In the genomic region with DNA sequence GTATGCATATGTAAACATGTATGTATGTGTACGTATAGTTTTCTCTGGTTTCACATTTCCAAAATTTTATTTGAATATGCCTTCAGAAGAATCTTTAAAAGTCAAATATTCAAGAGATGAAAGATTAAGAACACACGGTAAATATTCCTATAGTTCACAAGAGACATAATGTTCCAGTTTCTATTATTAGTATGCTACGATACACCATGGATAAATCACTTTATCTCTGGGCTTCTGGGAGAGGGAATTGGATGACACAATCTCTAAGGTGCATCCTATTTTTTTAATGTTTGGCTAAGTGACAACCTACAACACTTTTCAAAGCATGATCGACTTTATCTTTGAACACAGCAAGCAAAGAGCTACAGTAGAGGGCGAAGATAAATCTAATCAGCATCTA, we compare ENCODE assay signal across 19 cellular contexts. TPM values are rescaled to one million over a fixed set of nuclear protein-coding genes. Genes with fewer than 3 reads are reported as not detected.
A peak's percentile ranks its signal among the peaks of the same experiment; 100 is the strongest.
DNase-seq lines count a peak whose midpoint lies in the region; ATAC-seq, FAIRE-seq and TF ChIP-seq lines count a peak whose summit lies in the region.
"Had no signal": no experiment of that assay in that cellular context is flagged by ENCODE, and none has a peak within 500 bp of the region (broad histone marks: within the 10 kb centered on the region; RNA-seq: fewer than 3 reads in every experiment).

No MANE protein-coding gene starts in this region.

- H3K36me3 ChIP-seq in mammary epithelial cell (ENCODE audit: insufficient read depth, low read length) (peaks cover 5% of the 10 kb centered on the region), psoas muscle (ENCODE audit: insufficient read depth in 1 of 2, low read depth in 1 of 2) (peaks cover 2 to 9% of the 10 kb centered on the region in 2 donors), A673 (ENCODE audit: insufficient read depth, low read length, poor library complexity, severe bottlenecking) (peaks cover 4% of the 10 kb centered on the region)

- POLR2A ChIA-PET in A673 (lab: Charles Lee; ENCODE audit: low non-redundant PET), result no interaction called here

- 98% methylated on average over 5 of the region's 5 CpGs for WGBS in mammary epithelial cell (ENCODE audit: low coverage, missing lambda C conversion rate)
- WGBS in psoas muscle, 3 donors, result 58 to 73% (median 64%) methylated on average over 5 of the region's 5 CpGs

- ATAC-seq in psoas muscle, result peak in 3 of 4 donors; percentile 50 to 76 (median 70)

- H4K20me1 ChIP-seq in mammary epithelial cell (ENCODE audit: insufficient read depth, low read length), result peaks cover 10% of the 10 kb centered on the region

- intact Hi-C loops in mammary epithelial cell (cut with micrococcal nuclease) (no loop called here), psoas muscle (cut with DNase I) (no loop called here), A673 (cut with micrococcal nuclease; ENCODE audit: unreplicated experiment) (no loop called here)

- H3K27me3 ChIP-seq in mammary epithelial cell (ENCODE audit: insufficient read depth, low read length), result no peaks in the 10 kb centered on the region
- H3K27me3 ChIP-seq in psoas muscle (ENCODE audit: insufficient read depth in 3 of 3, low read length in 2 of 3), result no peaks in the 10 kb centered on the region
- no peaks in the 10 kb centered on the region for H3K27me3 ChIP-seq in A673 (replicated peaks; ENCODE audit: insufficient read depth, low read depth, low read length, poor library complexity)
- H3K27me3 ChIP-seq: BLaER1 treated with 17β-estradiol and CSF1 and Interleukin-3, amounts not matched to agents 10 nM and 100 nM had no signal

- TF ChIP-seq CTCF in LNCaP clone FGC (IDR thresholded peaks at IDR 0.05; ENCODE audit: control insufficient read depth, extremely low read depth, insufficient read depth) (no peak), mammary epithelial cell (conservative IDR thresholded peaks at IDR 0.05 in 1 of 2, IDR thresholded peaks at IDR 0.05 in 1 of 2; ENCODE audit: extremely low read depth in 1 of 2, insufficient read depth in 1 of 2, low read depth in 1 of 2, low read length in 2 of 2) (no peak), psoas muscle (IDR thresholded peaks at IDR 0.05) (no peak), coronary artery (IDR thresholded peaks at IDR 0.05) (no peak), A673 (conservative IDR thresholded peaks at IDR 0.05; ENCODE audit: low read depth, low read length) (no peak)

- no peak overlapping the region for H3K9ac ChIP-seq in mammary epithelial cell (ENCODE audit: insufficient read depth, low read length)
- H3K9ac ChIP-seq: BLaER1 treated with 17β-estradiol and CSF1 and Interleukin-3, amounts not matched to agents 10 nM and 100 nM had no signal

- in situ Hi-C loops in mammary epithelial cell (cut with MboI; ENCODE audit: low sequenced_read_pairs in 2 of 2), result no loop called here

- DNase-seq in GM19239 (ENCODE audit: insufficient read length, low spot score), result no peak
- DNase-seq in LNCaP clone FGC (ENCODE audit: low read depth), result no peak
- DNase-seq in mammary epithelial cell, result no peak
- no peak for DNase-seq in psoas muscle
- DNase-seq in coronary artery (ENCODE audit: low spot score), result no peak
- DNase-seq in A673 (ENCODE audit: low spot score), result no peak
- no peak for DNase-seq in activated gamma-delta T cell (lab: John Stamatoyannopoulos, UW)
- DNase-seq: CD4-positive, alpha-beta T cell; DMS153; DMS79 treated with DMSO at 0.1 percent for 48 hours; EL; GOT3; HFFc6 had no signal

- H3K4me3 ChIP-seq in LNCaP clone FGC (ENCODE audit: low read depth, low read length) (peak overlapping the region; percentile 10; the same call in 1 of the 2 replicates), mammary epithelial cell (replicated peaks in 1 of 3; ENCODE audit: insufficient read depth in 1 of 3, low read depth in 2 of 3, low read length in 3 of 3) (no peak overlapping the region), psoas muscle (no peak overlapping the region), coronary artery (no peak overlapping the region), A673 (ENCODE audit: low read depth, low read length, poor library complexity, severe bottlenecking) (no peak overlapping the region)
- H3K4me3 ChIP-seq: BLaER1 treated with 17β-estradiol and CSF1 and Interleukin-3, amounts not matched to agents 10 nM and 100 nM; HAP-1 had no signal

- H3K4me2 ChIP-seq in mammary epithelial cell (ENCODE audit: insufficient read depth, low read depth, low read length), result no peak overlapping the region
- H3K4me2 ChIP-seq: BLaER1 treated with 17β-estradiol and CSF1 and Interleukin-3, amounts not matched to agents 10 nM and 100 nM had no signal

- no peak overlapping the region for H2AFZ ChIP-seq in mammary epithelial cell (ENCODE audit: low read depth, low read length)

- dilution Hi-C loops in mammary epithelial cell (cut with HindIII; ENCODE audit: low sequenced_read_pairs), result no loop called here

- H3K79me2 ChIP-seq in mammary epithelial cell (ENCODE audit: insufficient read depth, low read length), result peaks cover 100% of the 10 kb centered on the region

- peak; percentile 70 for FAIRE-seq in GM19239 (lab: Jason Lieb, UNC)
- FAIRE-seq: D721Med, G401.6, GM12891, HTR-8/SVneo had no signal

- BruUV-seq in mammary epithelial cell (replicated peaks; lab: Mats Ljungman, UMichigan) (TSS peak; percentile 1), A673 (replicated peaks; lab: Mats Ljungman, UMichigan) (no TSS peak)

- H3K4me1 ChIP-seq in mammary epithelial cell (ENCODE audit: insufficient read depth, low read length) (peaks cover 6% of the 10 kb centered on the region), psoas muscle (peaks cover 44% of the 10 kb centered on the region), A673 (ENCODE audit: insufficient read depth, low read length, poor library complexity, severe bottlenecking) (no peaks in the 10 kb centered on the region)

- H3K9me3 ChIP-seq in mammary epithelial cell (replicated peaks; ENCODE audit: insufficient read depth, low read length) (no peaks in the 10 kb centered on the region), psoas muscle (no peaks in the 10 kb centered on the region), A673 (ENCODE audit: low read depth, low read length, poor library complexity, severe bottlenecking) (no peaks in the 10 kb centered on the region)
- H3K9me3 ChIP-seq: HAP-1 had no signal

- CTCF ChIA-PET in mammary epithelial cell (lab: Charles Lee; ENCODE audit: low non-redundant PET), result no interaction called here
- CTCF ChIA-PET in A673 (lab: Charles Lee), result no interaction called here

- no peak overlapping the region for H3K27ac ChIP-seq in mammary epithelial cell (ENCODE audit: insufficient read depth, low read depth, low read length)
- no peak overlapping the region for H3K27ac ChIP-seq in psoas muscle
- no peak overlapping the region for H3K27ac ChIP-seq in coronary artery
- no peak overlapping the region for H3K27ac ChIP-seq in A673 (ENCODE audit: low read depth, low read length, poor library complexity, severe bottlenecking)
- H3K27ac ChIP-seq: BLaER1 treated with 17β-estradiol and CSF1 and Interleukin-3, amounts not matched to agents 10 nM and 100 nM had no signal

RNA-seq across cellular contexts. Expression of a gene that starts 13.8 kb away (rescaled TPM):
- 100 to 1,000 TPM; 114 to 129 TPM for total RNA-seq in mammary epithelial cell
- polyA plus RNA-seq in mammary epithelial cell, result 59.7 TPM
- 58.3 TPM for polyA minus RNA-seq in mammary epithelial cell
- 10 to 100 TPM; 30.4 to 60.6 (median 57.4) TPM for total RNA-seq in psoas muscle
- 10 to 100 TPM; 14.4 to 49.0 (median 38.4) TPM for polyA plus RNA-seq in psoas muscle
- 115 and 125 TPM in 2 replicates for total RNA-seq in A673 (2021)

RNA-seq across cellular contexts. Expression of a gene that starts 59.3 kb away (rescaled TPM):
- total RNA-seq in mammary epithelial cell (under 1 TPM; 0.17 to 0.59 TPM), psoas muscle (under 1 TPM; 0.30 to 0.41 (median 0.33) TPM), A673 (2021) (0.09 and 0.11 TPM in 2 replicates)
- polyA plus RNA-seq in mammary epithelial cell (0.23 TPM), psoas muscle (under 1 TPM; 0.22 to 0.64 (median 0.30) TPM)
- polyA minus RNA-seq in mammary epithelial cell, result not detected
- total RNA-seq: CD4-positive, alpha-beta T cell had no signal
